Comparison of ENCODE assay signal across 1 cellular context in the genomic region with DNA sequence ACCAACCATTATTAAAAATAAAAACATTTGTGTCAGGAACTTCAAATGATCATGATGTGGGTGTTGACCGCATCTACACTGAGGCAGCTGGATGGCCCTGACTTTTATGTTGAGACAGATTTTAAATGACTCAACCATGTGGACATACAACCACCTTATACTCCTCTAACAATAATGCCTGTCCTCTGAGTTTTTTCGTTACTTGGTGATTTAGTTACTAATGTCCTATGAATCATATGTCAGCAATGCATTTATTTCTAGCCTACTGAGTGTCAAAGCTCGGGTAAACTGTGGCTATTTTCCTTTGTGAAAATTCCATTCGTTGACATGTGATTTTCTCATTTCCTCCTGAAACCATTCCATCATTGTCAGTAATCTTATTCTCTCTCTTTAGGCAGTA.
TF ChIP-seq lines count a peak whose summit lies in the region.

No MANE protein-coding gene starts in this region.

TF ChIP-seq in endothelial cell of umbilical vein, 7 proteins besides CTCF, POLR2A, EP300 and RAD21:
- TF ChIP-seq MYC (IDR thresholded peaks at IDR 0.05; ENCODE audit: low read depth, low read length) (no peak), JUN (IDR thresholded peaks at IDR 0.05; ENCODE audit: borderline replicate concordance, insufficient read depth, insufficient read length, low read depth) (peak; percentile 67), FOS (IDR thresholded peaks at IDR 0.05; ENCODE audit: borderline replicate concordance, insufficient read depth, low read length) (peak; percentile 81)
